In genomic region chr7:128507321-128507993, GRCh38 we compare ENCODE assay signal across 8 cellular contexts. TPM values are rescaled to one million over a fixed set of nuclear protein-coding genes. Genes with fewer than 3 reads are reported as not detected.
A peak's percentile ranks its signal among the peaks of the same experiment; 100 is the strongest.
DNase-seq lines count a peak whose midpoint lies in the region; ATAC-seq lines count a peak whose summit lies in the region.
"Not testable (repeated sequence)": the region's sequence is repeated elsewhere in the genome, so short reads cannot be mapped to it uniquely, and the experiment has no call there.

No MANE protein-coding gene starts in this region.

- not testable (repeated sequence) for H3K27ac ChIP-seq in CD4-positive, alpha-beta memory T cell (ENCODE audit: low read depth, low read length)

- peaks cover 13% of the 10 kb centered on the region for H3K4me1 ChIP-seq in CD4-positive, alpha-beta memory T cell (ENCODE audit: insufficient read depth, low read length)

- H3K9me3 Mint-ChIP-seq in CD4-positive, alpha-beta memory T cell; T-cell; stimulated activated effector memory CD8-positive, alpha-beta T cell treated with anti-CD3 and anti-CD28 coated beads, Interleukin-12 subunit alpha, Interleukin-12 subunit beta, amount 100 ng/mL, for 72 hours: not testable (repeated sequence)

- peak; percentile 32 for ATAC-seq in GM18867 (IDR thresholded peaks at IDR 0.05; ENCODE audit: unreplicated experiment)
- peak; percentile 50 for ATAC-seq in GM21367 (IDR thresholded peaks at IDR 0.05; ENCODE audit: unreplicated experiment)
- peak; percentile 51 for ATAC-seq in HG02678 (IDR thresholded peaks at IDR 0.05; ENCODE audit: unreplicated experiment)
- ATAC-seq in HG03342 (IDR thresholded peaks at IDR 0.05; ENCODE audit: unreplicated experiment), result peak; percentile 48
- not testable (repeated sequence) for ATAC-seq in T-cell (replicated peaks in 1 of 4); stimulated activated effector memory CD8-positive, alpha-beta T cell treated with anti-CD3 and anti-CD28 coated beads, Interleukin-12 subunit alpha, Interleukin-12 subunit beta, amount 100 ng/mL, for 72 hours

- DNase-seq in CD4-positive, alpha-beta memory T cell; T-cell; stimulated activated effector memory CD8-positive, alpha-beta T cell treated with anti-CD3 and anti-CD28 coated beads, Interleukin-12 subunit alpha, Interleukin-12 subunit beta, amount 100 ng/mL, for 72 hours (ENCODE audit: low spot score in 2 of 2): not testable (repeated sequence)
- peak; percentile 45 for DNase-seq in globus pallidus (ENCODE audit: low spot score)

- POLR2A ChIA-PET in CD4-positive, alpha-beta memory T cell (lab: Charles Lee; ENCODE audit: partially characterized antibody), result not testable (repeated sequence)
- POLR2A ChIA-PET in T-cell (lab: Charles Lee), result interaction anchor here in 1 of 2 donors (0.6 kb wide), 1 partner anchor 815 kb away, joined by 3 read pairs; no protein-coding TSS in a partner anchor

- H3K36me3 Mint-ChIP-seq in CD4-positive, alpha-beta memory T cell; T-cell: not testable (repeated sequence)
- H3K36me3 Mint-ChIP-seq in stimulated activated effector memory CD8-positive, alpha-beta T cell treated with anti-CD3 and anti-CD28 coated beads, Interleukin-12 subunit alpha, Interleukin-12 subunit beta, amount 100 ng/mL, for 72 hours, result peaks cover 36% of the 10 kb centered on the region

- peak overlapping the region; percentile 2 to 68 (median 59) for H3K4me3 Mint-ChIP-seq in CD4-positive, alpha-beta memory T cell
- not testable (repeated sequence) for H3K4me3 Mint-ChIP-seq in T-cell; stimulated activated effector memory CD8-positive, alpha-beta T cell treated with anti-CD3 and anti-CD28 coated beads, Interleukin-12 subunit alpha, Interleukin-12 subunit beta, amount 100 ng/mL, for 72 hours

- H3K4me3 ChIP-seq in CD4-positive, alpha-beta memory T cell (ENCODE audit: low read length in 2 of 2), result not testable (repeated sequence)

- not testable (repeated sequence) for H3K36me3 ChIP-seq in CD4-positive, alpha-beta memory T cell (ENCODE audit: insufficient read depth, low read length)

- not testable (repeated sequence) for H3K9me3 ChIP-seq in CD4-positive, alpha-beta memory T cell (ENCODE audit: control insufficient read depth in 1 of 2, low read length in 2 of 2)

- intact Hi-C loops in CD4-positive, alpha-beta memory T cell (cut with micrococcal nuclease), result not testable (repeated sequence)

- not testable (repeated sequence) for H3K27me3 ChIP-seq in CD4-positive, alpha-beta memory T cell (ENCODE audit: insufficient read depth, low read length)

- H3K27me3 Mint-ChIP-seq in CD4-positive, alpha-beta memory T cell; T-cell: not testable (repeated sequence)

- CTCF ChIA-PET in CD4-positive, alpha-beta memory T cell (lab: Charles Lee; ENCODE audit: partially characterized antibody), result not testable (repeated sequence)
- CTCF ChIA-PET in T-cell (lab: Charles Lee), result interaction anchor here in 1 of 2 donors (1.0 kb wide), 1 partner anchor 46 kb away, joined by 5 read pairs; no protein-coding TSS in a partner anchor

- peaks cover 13 to 39% (median 18%) of the 10 kb centered on the region in 4 donors for H3K4me1 Mint-ChIP-seq in CD4-positive, alpha-beta memory T cell
- peaks cover 14 to 19% (median 17%) of the 10 kb centered on the region in 3 donors for H3K4me1 Mint-ChIP-seq in T-cell
- H3K4me1 Mint-ChIP-seq in stimulated activated effector memory CD8-positive, alpha-beta T cell treated with anti-CD3 and anti-CD28 coated beads, Interleukin-12 subunit alpha, Interleukin-12 subunit beta, amount 100 ng/mL, for 72 hours, result peaks cover 32% of the 10 kb centered on the region

- peak overlapping the region in 6 of 7 donors; percentile 42 to 91 (median 74) for H3K27ac Mint-ChIP-seq in CD4-positive, alpha-beta memory T cell
- H3K27ac Mint-ChIP-seq in T-cell, result peak overlapping the region; percentile 56 to 65
- H3K27ac Mint-ChIP-seq in stimulated activated effector memory CD8-positive, alpha-beta T cell treated with anti-CD3 and anti-CD28 coated beads, Interleukin-12 subunit alpha, Interleukin-12 subunit beta, amount 100 ng/mL, for 72 hours, result peak overlapping the region; percentile 80

RNA-seq across cellular contexts. Expression of gene METTL2B, which starts 30.9 kb away (rescaled TPM):
- total RNA-seq in CD4-positive, alpha-beta memory T cell, result 10 to 100 TPM; 25.3 to 32.8 TPM
- 10 to 100 TPM; 13.2 to 25.1 TPM for polyA plus RNA-seq in CD4-positive, alpha-beta memory T cell
- total RNA-seq in T-cell, result 10 to 100 TPM; 17.7 to 29.9 (median 26.1) TPM

RNA-seq across cellular contexts. Expression of gene HILPDA, which starts 51.8 kb away (rescaled TPM):
- total RNA-seq in CD4-positive, alpha-beta memory T cell, result 1 to 10 TPM; 3.4 to 4.5 TPM
- 1 to 10 TPM; 2.4 to 3.7 TPM for polyA plus RNA-seq in CD4-positive, alpha-beta memory T cell
- total RNA-seq in T-cell, result 1 to 10 TPM; 2.0 to 4.8 (median 3.3) TPM
